In the genomic region with DNA sequence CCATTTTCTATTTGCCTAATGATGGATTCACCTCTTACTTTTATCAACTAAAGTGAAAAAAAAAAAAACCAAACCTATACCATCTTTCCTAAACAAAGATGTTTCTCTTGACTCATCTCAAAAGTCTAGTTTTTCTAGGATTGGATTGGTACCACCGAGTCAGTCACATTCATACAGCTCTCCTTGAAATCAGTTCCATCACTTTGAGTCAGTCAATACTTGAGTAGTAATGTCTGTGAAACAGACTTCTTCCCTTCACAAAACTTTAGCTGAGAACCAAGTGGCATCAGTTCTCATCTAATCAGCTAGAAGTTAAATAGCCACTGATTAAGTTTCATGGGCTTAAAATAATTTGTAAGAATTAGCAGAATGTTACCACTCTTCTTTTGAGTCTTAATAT, we compare ENCODE assay signal across 13 cellular contexts.
"Had no signal": no experiment of that assay in that cellular context is flagged by ENCODE, and none has a peak within 500 bp of the region (broad histone marks: within the 10 kb centered on the region; RNA-seq: fewer than 3 reads in every experiment).

No MANE protein-coding gene starts in this region.

- H3K4me3 Mint-ChIP-seq: nephron progenitor cell had no signal

- H3K27ac ChIP-seq: cardiac muscle cell, gastrocnemius medialis, left ventricle myocardium inferior, psoas muscle, SJCRH30 had no signal

- H3K9me3 ChIP-seq: gastrocnemius medialis, psoas muscle, SJCRH30 had no signal

- H3K4me1 ChIP-seq: psoas muscle had no signal

- DNase-seq: activated CD4-positive, CD25-positive, alpha-beta regulatory T cell treated with anti-CD3 and anti-CD28 coated beads, Interleukin-2, amount 50 U/mL, for 72 hours; gastrocnemius medialis; kidney; left ventricle myocardium inferior; mesenchymal stem cell; nephron progenitor cell; psoas muscle; SJCRH30; stimulated activated CD4-positive, alpha-beta T cell treated with anti-CD3 and anti-CD28 coated beads, Interleukin-2, amount 100 ng/mL, for 24 hours; T-helper 9 cell had no signal

- ATAC-seq: gastrocnemius medialis, psoas muscle, sciatic nerve had no signal

- H3K36me3 ChIP-seq: cardiac muscle cell, gastrocnemius medialis, left ventricle myocardium inferior had no signal

- H3K4me3 ChIP-seq: cardiac muscle cell, gastrocnemius medialis, left ventricle myocardium inferior, psoas muscle, SJCRH30 had no signal

- H3K27me3 ChIP-seq: cardiac muscle cell, gastrocnemius medialis, SJCRH30 had no signal

- H3K27ac Mint-ChIP-seq: nephron progenitor cell had no signal

- FAIRE-seq: colon, kidney had no signal
